In the genomic region with DNA sequence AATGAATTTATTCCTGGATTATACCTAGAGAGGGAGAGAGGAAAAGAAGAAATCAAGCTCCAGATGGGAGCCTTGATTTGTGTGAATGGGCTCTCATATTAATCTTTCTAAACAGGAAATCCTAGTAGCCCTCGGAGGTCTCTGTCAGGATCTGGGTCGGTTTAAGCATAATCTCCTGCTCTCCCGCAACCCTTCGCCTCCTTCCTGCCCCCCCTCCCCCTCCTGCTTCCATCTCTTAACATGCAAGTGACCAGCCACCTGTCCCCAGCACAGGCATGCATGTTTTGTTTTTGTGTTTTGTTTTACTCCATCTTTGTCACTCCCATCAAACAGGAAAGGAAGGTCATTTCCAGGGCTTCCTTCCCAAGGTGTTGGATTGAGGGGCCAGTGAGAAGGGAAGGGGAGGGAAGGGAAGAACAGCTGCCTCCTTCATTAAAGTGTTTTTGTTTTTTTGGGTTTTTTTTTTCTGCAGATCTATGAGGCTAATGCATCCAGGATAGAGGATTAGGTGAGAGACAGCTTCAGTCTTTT, we compare ENCODE assay signal across 30 cellular contexts. TPM values are rescaled to one million over a fixed set of nuclear protein-coding genes. Genes with fewer than 3 reads are reported as not detected.
"Had no signal": no experiment of that assay in that cellular context is flagged by ENCODE, and none has a peak within 500 bp of the region (broad histone marks: within the 10 kb centered on the region; RNA-seq: fewer than 3 reads in every experiment).

No MANE protein-coding gene starts in this region.

- H3K36me3 ChIP-seq: left ventricle myocardium inferior, ovary, right atrium auricular region, right lobe of liver, thyroid gland, transverse colon, upper lobe of left lung, vagina had no signal

- H3K4me3 ChIP-seq: left ventricle myocardium inferior, lung, ovary, right atrium auricular region, right lobe of liver, smooth muscle cell, testis, thyroid gland, transverse colon, upper lobe of left lung, vagina had no signal

- H3K4me3 Mint-ChIP-seq: immature natural killer cell; mesothelial cell of epicardium; naive B cell; natural killer cell; nephron progenitor cell; stimulated activated memory B cell treated with anti-CD40 and anti-IgM and Interleukin-4, amounts not matched to agents 10 μg/mL and 1 μg/mL and 100 μg/mL, for 72 hours; stimulated activated naive CD8-positive, alpha-beta T cell treated with anti-CD3 and anti-CD28 coated beads, Interleukin-15, amount 100 ng/mL, for 72 hours had no signal

- H3K9me3 Mint-ChIP-seq: natural killer cell; stimulated activated naive CD8-positive, alpha-beta T cell treated with anti-CD3 and anti-CD28 coated beads, Interleukin-15, amount 100 ng/mL, for 72 hours had no signal

- H3K27me3 ChIP-seq: ovary, right atrium auricular region, right lobe of liver, testis, thyroid gland, vagina had no signal

- H3K9me3 ChIP-seq: left ventricle myocardium inferior, ovary, right atrium auricular region, right lobe of liver, testis, thyroid gland, transverse colon, upper lobe of left lung, vagina had no signal

- ATAC-seq: left colon; natural killer cell; right lobe of liver; stimulated activated memory B cell treated with anti-CD40 and anti-IgM and Interleukin-4, amounts not matched to agents 10 μg/mL and 1 μg/mL and 100 μg/mL, for 72 hours; stimulated activated naive CD8-positive, alpha-beta T cell treated with anti-CD3 and anti-CD28 coated beads, Interleukin-15, amount 100 ng/mL, for 72 hours had no signal

- DNase-seq: immature natural killer cell; kidney; left colon; left ventricle myocardium inferior; mesendoderm; naive B cell; natural killer cell; nephron progenitor cell; ovary; right lobe of liver; stimulated activated CD4-positive, alpha-beta T cell treated with anti-CD3 and anti-CD28 coated beads, Interleukin-1b, Interleukin-23, amount 100 ng/mL, for 48 hours; stimulated activated CD4-positive, alpha-beta T cell treated with anti-CD3 and anti-CD28 coated beads, Interleukin-2, amount 100 ng/mL, for 48 hours; stimulated activated CD4-positive, alpha-beta T cell treated with anti-CD3 and anti-CD28 coated beads, Interleukin-4, amount 100 ng/mL, for 4 hours; stimulated activated CD8-positive, alpha-beta memory T cell treated with anti-CD3 and anti-CD28 coated beads, Interleukin-4, amount 100 ng/mL, for 48 hours; stimulated activated naive CD4-positive, alpha-beta T cell treated with Interleukin-2 at 50 U/mL for 16 hours; stimulated activated naive CD8-positive, alpha-beta T cell treated with anti-CD3 and anti-CD28 coated beads, Interleukin-15, amount 100 ng/mL, for 72 hours; testis; thyroid gland; transverse colon; upper lobe of left lung had no signal

- H3K36me3 Mint-ChIP-seq: immature natural killer cell; mesothelial cell of epicardium; natural killer cell; stimulated activated memory B cell treated with anti-CD40 and anti-IgM and Interleukin-4, amounts not matched to agents 10 μg/mL and 1 μg/mL and 100 μg/mL, for 72 hours had no signal

- FAIRE-seq: islet of Langerhans, kidney had no signal

- H3K4me1 Mint-ChIP-seq: immature natural killer cell, natural killer cell had no signal

- H3K27ac ChIP-seq: left ventricle myocardium inferior, ovary, right lobe of liver, testis, thyroid gland, transverse colon, upper lobe of left lung, vagina had no signal

- H3K27ac Mint-ChIP-seq: immature natural killer cell; mesothelial cell of epicardium; naive B cell; natural killer cell; nephron progenitor cell; progenitor cell of endocrine pancreas; stimulated activated memory B cell treated with anti-CD40 and anti-IgM and Interleukin-4, amounts not matched to agents 10 μg/mL and 1 μg/mL and 100 μg/mL, for 72 hours; stimulated activated naive CD8-positive, alpha-beta T cell treated with anti-CD3 and anti-CD28 coated beads, Interleukin-15, amount 100 ng/mL, for 72 hours had no signal

RNA-seq across cellular contexts. Expression of a gene that starts 4.8 kb away (rescaled TPM):
- total RNA-seq: pulmonary artery endothelial cell, renal cortical epithelial cell, smooth muscle cell, vagina had no signal
